In genomic region chr19:46076951-46077814, GRCh38 we compare ENCODE assay signal across 8 cellular contexts. TPM values are rescaled to one million over a fixed set of nuclear protein-coding genes. Genes with fewer than 3 reads are reported as not detected.
A peak's percentile ranks its signal among the peaks of the same experiment; 100 is the strongest.
DNase-seq lines count a peak whose midpoint lies in the region; ATAC-seq and TF ChIP-seq lines count a peak whose summit lies in the region.

No MANE protein-coding gene starts in this region.

- H3K4me3 ChIP-seq in DND-41 (ENCODE audit: low read depth in 1 of 2, low read length in 2 of 2): no peak overlapping the region
- H3K4me3 ChIP-seq in OCI-LY7 (ENCODE audit: low read depth, low read length, poor library complexity, severe bottlenecking): no peak overlapping the region
- peak overlapping the region; percentile 2 to 7 for H3K4me3 ChIP-seq in ascending aorta
- H3K4me3 ChIP-seq in hepatocyte: peak overlapping the region; percentile 8

- intact Hi-C loops in OCI-LY7 (cut with micrococcal nuclease; ENCODE audit: unreplicated experiment): no loop called here
- intact Hi-C loops in ascending aorta (cut with DNase I): no loop called here

- H2AFZ ChIP-seq in DND-41 (ENCODE audit: low read depth, low read length) (no peak overlapping the region), OCI-LY7 (ENCODE audit: low read length) (no peak overlapping the region), hepatocyte (peak overlapping the region; percentile 51)

- 3% methylated on average over 49 of the region's 50 CpGs for WGBS in hepatocyte (ENCODE audit: low lambda C conversion rate, missing lambda C conversion rate)

- BruUV-seq in OCI-LY7 (replicated peaks; lab: Mats Ljungman, UMichigan): no TSS peak

- no peak overlapping the region for H3K27ac ChIP-seq in DND-41 (ENCODE audit: low read length)
- H3K27ac ChIP-seq in OCI-LY7 (ENCODE audit: low read depth, low read length, poor library complexity, severe bottlenecking): no peak overlapping the region
- no peak overlapping the region for H3K27ac ChIP-seq in ascending aorta
- H3K27ac ChIP-seq in hepatocyte: no peak overlapping the region

- H3K9ac ChIP-seq in DND-41 (ENCODE audit: low read depth, low read length): no peak overlapping the region

- H3K4me2 ChIP-seq in DND-41 (ENCODE audit: insufficient read depth, low read length): no peak overlapping the region
- no peak overlapping the region for H3K4me2 ChIP-seq in OCI-LY7 (ENCODE audit: low read length)
- peak overlapping the region; percentile 84 for H3K4me2 ChIP-seq in hepatocyte

- DNase-seq in DND-41 (peak; percentile 12), LHCN-M2 (ENCODE audit: low read depth) (peak; percentile 78), OCI-LY7 (ENCODE audit: low spot score) (peak; percentile 30), ascending aorta (ENCODE audit: low spot score in 2 of 2) (no peak), hepatocyte (ENCODE audit: low spot score) (peak; percentile 91), retina (peak; percentile 84)

- H3K4me1 ChIP-seq in DND-41 (ENCODE audit: insufficient read depth, low read length) (no peaks in the 10 kb centered on the region), OCI-LY7 (ENCODE audit: insufficient read depth, low read length, poor library complexity, severe bottlenecking) (no peaks in the 10 kb centered on the region), ascending aorta (no peaks in the 10 kb centered on the region), hepatocyte (ENCODE audit: insufficient read depth) (no peaks in the 10 kb centered on the region)

- H3K79me2 ChIP-seq in DND-41 (ENCODE audit: insufficient read depth, low read length) (no peaks in the 10 kb centered on the region), OCI-LY7 (ENCODE audit: insufficient read depth, low read depth, low read length) (no peaks in the 10 kb centered on the region), hepatocyte (no peaks in the 10 kb centered on the region)

- H4K20me1 ChIP-seq in DND-41 (ENCODE audit: insufficient read depth, low read length) (no peaks in the 10 kb centered on the region), OCI-LY7 (ENCODE audit: insufficient read depth, low read length) (no peaks in the 10 kb centered on the region), hepatocyte (ENCODE audit: insufficient read depth, poor library complexity, severe bottlenecking) (no peaks in the 10 kb centered on the region)

- CTCF ChIA-PET in OCI-LY7 (lab: Charles Lee; ENCODE audit: unreplicated experiment): no interaction called here

- TF ChIP-seq CTCF in DND-41 (IDR thresholded peaks at IDR 0.05; ENCODE audit: borderline replicate concordance, extremely low read depth, low read length, poor library complexity, severe bottlenecking) (peak; percentile 51), OCI-LY7 (conservative IDR thresholded peaks at IDR 0.05; ENCODE audit: low read length) (peak; percentile 76), ascending aorta (IDR thresholded peaks at IDR 0.05) (peak; percentile 21 to 41 (median 22)), hepatocyte (IDR thresholded peaks at IDR 0.05; ENCODE audit: poor library complexity) (peak; percentile 98)

- POLR2A ChIA-PET in OCI-LY7 (lab: Charles Lee): no interaction called here

- ATAC-seq in DND-41 (ENCODE audit: insufficient read depth, low read depth) (no peak), HG03460 (IDR thresholded peaks at IDR 0.05; ENCODE audit: unreplicated experiment) (no peak), HG02623 (IDR thresholded peaks at IDR 0.05; ENCODE audit: unreplicated experiment) (no peak)

- no peaks in the 10 kb centered on the region for H3K9me2 ChIP-seq in OCI-LY7 (ENCODE audit: insufficient read depth, low read length)
- H3K9me2 ChIP-seq in hepatocyte (replicated peaks; ENCODE audit: insufficient read depth): no peaks in the 10 kb centered on the region

- H3K36me3 ChIP-seq in DND-41 (ENCODE audit: insufficient read depth, low read length) (no peaks in the 10 kb centered on the region), OCI-LY7 (ENCODE audit: insufficient read depth, low read length) (no peaks in the 10 kb centered on the region), ascending aorta (no peaks in the 10 kb centered on the region), hepatocyte (replicated peaks; ENCODE audit: insufficient read depth, low read depth) (no peaks in the 10 kb centered on the region)

- H3K27me3 ChIP-seq in DND-41 (ENCODE audit: insufficient read depth, low read length, poor library complexity): peaks cover 25% of the 10 kb centered on the region
- H3K27me3 ChIP-seq in ascending aorta: peaks cover 3% of the 10 kb centered on the region
- H3K27me3 ChIP-seq in hepatocyte: peaks cover 29% of the 10 kb centered on the region

- H3K9me3 ChIP-seq in DND-41 (ENCODE audit: insufficient read depth, low read length, severe bottlenecking): no peaks in the 10 kb centered on the region
- no peaks in the 10 kb centered on the region for H3K9me3 ChIP-seq in OCI-LY7 (ENCODE audit: low read length)
- H3K9me3 ChIP-seq in ascending aorta: no peaks in the 10 kb centered on the region
- H3K9me3 ChIP-seq in hepatocyte (ENCODE audit: low read depth): no peaks in the 10 kb centered on the region

RNA-seq across cellular contexts. Expression of gene IGFL4, which starts 36.4 kb away (rescaled TPM):
- total RNA-seq in LHCN-M2 (2014; rRNA removed) (not detected in 2 replicates), OCI-LY7 (2022) (not detected in 2 replicates), ascending aorta (not detected), hepatocyte (1.1 and 1.8 TPM in 2 replicates)
- not detected for polyA plus RNA-seq in LHCN-M2 (2012)
- total RNA-seq in OCI-LY7 (2014; rRNA removed; shearing (Covaris generic)): not detected in 2 replicates
- polyA plus RNA-seq in hepatocyte: 0.41 and 0.83 TPM in 2 replicates

RNA-seq across cellular contexts. Expression of gene IGFL3, which starts 47.3 kb away (rescaled TPM):
- 0.40 TPM in 1 of 2 replicates, not detected in the other for total RNA-seq in LHCN-M2 (2014; rRNA removed)
- polyA plus RNA-seq in LHCN-M2 (2012): not detected
- not detected in 2 replicates for total RNA-seq in OCI-LY7 (2014; rRNA removed; shearing (Covaris generic))
- total RNA-seq in OCI-LY7 (2022): not detected in 2 replicates
- total RNA-seq in ascending aorta: not detected
- 2.1 and 2.6 TPM in 2 replicates for total RNA-seq in hepatocyte
- polyA plus RNA-seq in hepatocyte: 4.7 and 5.5 TPM in 2 replicates

RNA-seq across cellular contexts. Expression of gene PGLYRP1, which starts 54.3 kb away (rescaled TPM):
- not detected in 2 replicates for total RNA-seq in LHCN-M2 (2014; rRNA removed)
- not detected for polyA plus RNA-seq in LHCN-M2 (2012)
- not detected in 2 replicates for total RNA-seq in OCI-LY7 (2014; rRNA removed; shearing (Covaris generic))
- total RNA-seq in OCI-LY7 (2022): not detected in 2 replicates
- total RNA-seq in ascending aorta: not detected
- not detected in 2 replicates for total RNA-seq in hepatocyte
- polyA plus RNA-seq in hepatocyte: not detected in 2 replicates

Comparison
In these comparisons a context has a peak if more than half of its experiments do, and no peak if none do; other contexts are left out.
1. DNase-seq: peak in DND-41 (single experiment), LHCN-M2 (single experiment), OCI-LY7 (single experiment), hepatocyte (single experiment) and retina (single experiment); none in ascending aorta (0 of 2).
2. H3K4me3 ChIP-seq: peak in ascending aorta (2 of 2) and hepatocyte (single experiment); none in DND-41 (0 of 2) and OCI-LY7 (single experiment).
3. CTCF ChIP-seq: peak in every context shown above with its lines; median percentile 98 in hepatocyte; 76 in OCI-LY7; 51 in DND-41; 22 in ascending aorta.